In the genomic region with DNA sequence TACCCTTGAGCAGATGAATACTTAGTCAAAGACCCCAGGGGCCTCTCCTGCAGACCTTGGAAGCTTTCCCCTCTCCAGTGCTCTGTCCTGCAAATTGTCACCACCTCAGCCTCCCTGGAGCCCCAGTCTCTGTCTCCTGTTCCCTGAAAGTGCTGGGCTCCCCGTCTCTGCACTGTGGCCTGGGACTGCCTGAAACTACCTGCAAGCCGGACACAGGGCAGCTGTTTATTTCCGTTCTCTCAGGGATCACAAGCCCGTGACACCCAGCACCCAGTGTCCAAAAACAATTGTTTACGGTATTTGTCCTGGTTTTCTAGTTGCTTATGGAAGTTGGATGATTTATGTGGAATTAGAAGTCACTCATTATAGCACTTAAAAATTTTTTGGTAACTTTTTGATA, we compare ENCODE assay signal across 27 cellular contexts.
A peak's percentile ranks its signal among the peaks of the same experiment; 100 is the strongest.
DNase-seq lines count a peak whose midpoint lies in the region; ATAC-seq and TF ChIP-seq lines count a peak whose summit lies in the region.
"Had no signal": no experiment of that assay in that cellular context is flagged by ENCODE, and none has a peak within 500 bp of the region (broad histone marks: within the 10 kb centered on the region; RNA-seq: fewer than 3 reads in every experiment).

No MANE protein-coding gene starts in this region.

- DNase-seq in activated naive CD4-positive, alpha-beta T cell treated with anti-CD3 and anti-CD28 coated beads, Interleukin-2, amount 50 U/mL, for 72 hours (ENCODE audit: low spot score in 2 of 2), result no peak
- no peak for DNase-seq in activated naive CD4-positive, alpha-beta T cell treated with anti-CD3 and anti-CD28 coated beads for 36 hours
- DNase-seq in memory B cell (ENCODE audit: low spot score in 2 of 2) (no peak), DMS53 treated with DMSO at 0.1 percent for 48 hours (lab: John Stamatoyannopoulos, UW; ENCODE audit: unreplicated experiment) (no peak)
- DNase-seq: activated CD4-positive, alpha-beta memory T cell treated with anti-CD3 and anti-CD28 coated beads for 36 hours; activated T-cell treated with anti-CD3 and anti-CD28 coated beads for 4 hours; head of caudate nucleus; left cardiac atrium; mesenchymal stem cell; NCI-H1694; NCI-H2171 treated with DMSO at 0.1 percent for 48 hours; NCI-H526; nucleus accumbens; small intestine; stimulated activated CD4-positive, alpha-beta T cell treated with anti-CD3 and anti-CD28 coated beads, Interleukin-4, amount 100 ng/mL, for 1 hour; stomach had no signal

- no peak overlapping the region for H3K4me2 ChIP-seq in OCI-LY1 (ENCODE audit: low read length)

- ATAC-seq in activated naive CD4-positive, alpha-beta T cell treated with anti-CD3 and anti-CD28 coated beads, Interleukin-2, amount 50 U/mL, for 72 hours, result no peak
- ATAC-seq in memory B cell (ENCODE audit: low read depth), result no peak
- no peak for ATAC-seq in GM19463 (IDR thresholded peaks at IDR 0.05; ENCODE audit: unreplicated experiment)
- ATAC-seq in HG03139 (IDR thresholded peaks at IDR 0.05; ENCODE audit: unreplicated experiment), result no peak
- no peak for ATAC-seq in HG02623 (IDR thresholded peaks at IDR 0.05; ENCODE audit: unreplicated experiment)
- ATAC-seq: left cardiac atrium, SK-N-SH treated with all-trans-retinoic acid at 6 μM for 48 hours, WTC11 had no signal

- intact Hi-C loops in activated naive CD4-positive, alpha-beta T cell treated with anti-CD3 and anti-CD28 coated beads for 36 hours (cut with micrococcal nuclease), result no loop called here

- H3K27me3 Mint-ChIP-seq in activated naive CD4-positive, alpha-beta T cell treated with anti-CD3 and anti-CD28 coated beads for 36 hours (ENCODE audit: low read depth), result no peaks in the 10 kb centered on the region
- H3K27me3 Mint-ChIP-seq in memory B cell, result no peaks in the 10 kb centered on the region
- H3K27me3 Mint-ChIP-seq: activated CD4-positive, alpha-beta memory T cell treated with anti-CD3 and anti-CD28 coated beads for 36 hours; activated naive CD4-positive, alpha-beta T cell treated with anti-CD3 and anti-CD28 coated beads, Interleukin-2, amount 50 U/mL, for 24 hours; central memory CD8-positive, alpha-beta T cell had no signal

- no peaks in the 10 kb centered on the region for H3K4me1 Mint-ChIP-seq in activated naive CD4-positive, alpha-beta T cell treated with anti-CD3 and anti-CD28 coated beads for 36 hours (ENCODE audit: low read depth)
- H3K4me1 Mint-ChIP-seq in memory B cell, result peaks cover 33% of the 10 kb centered on the region
- H3K4me1 Mint-ChIP-seq: activated naive CD4-positive, alpha-beta T cell treated with anti-CD3 and anti-CD28 coated beads, Interleukin-2, amount 50 U/mL, for 24 hours; central memory CD8-positive, alpha-beta T cell; WTC11 had no signal

- TF ChIP-seq CTCF in OCI-LY1 (IDR thresholded peaks at IDR 0.05; ENCODE audit: low read length), result no peak

- H3K79me2 ChIP-seq in OCI-LY1 (ENCODE audit: insufficient read depth, low read length), result no peaks in the 10 kb centered on the region

- peaks cover 18% of the 10 kb centered on the region for H3K9me3 ChIP-seq in OCI-LY1 (ENCODE audit: low read length)
- H3K9me3 ChIP-seq: ascending aorta, stomach, tibial nerve had no signal

- H3K27me3 ChIP-seq in OCI-LY1 (ENCODE audit: insufficient read depth, low read length), result no peaks in the 10 kb centered on the region
- H3K27me3 ChIP-seq: ascending aorta, stomach, tibial nerve had no signal

- no peaks in the 10 kb centered on the region for H4K20me1 ChIP-seq in OCI-LY1 (ENCODE audit: insufficient read depth, low read length)

- peak overlapping the region; percentile 80 for H3K27ac ChIP-seq in OCI-LY1 (ENCODE audit: low read depth, low read length, poor library complexity, severe bottlenecking)
- H3K27ac ChIP-seq: ascending aorta, epithelial cell of prostate, stomach, tibial nerve had no signal

- H3K4me3 Mint-ChIP-seq in activated naive CD4-positive, alpha-beta T cell treated with anti-CD3 and anti-CD28 coated beads for 36 hours, result no peak overlapping the region
- peak overlapping the region; percentile 86 for H3K4me3 Mint-ChIP-seq in memory B cell
- H3K4me3 Mint-ChIP-seq: activated CD4-positive, alpha-beta memory T cell treated with anti-CD3 and anti-CD28 coated beads for 36 hours; activated naive CD4-positive, alpha-beta T cell treated with anti-CD3 and anti-CD28 coated beads, Interleukin-2, amount 50 U/mL, for 24 hours; central memory CD8-positive, alpha-beta T cell; WTC11 had no signal

- H3F3A ChIP-seq in OCI-LY1 (ENCODE audit: insufficient read depth, low read length), result no peaks in the 10 kb centered on the region

- H2AFZ ChIP-seq in OCI-LY1 (ENCODE audit: low read length), result no peak overlapping the region

- H3K36me3 ChIP-seq in OCI-LY1 (ENCODE audit: insufficient read depth, low read length), result peaks cover 97% of the 10 kb centered on the region

- peaks cover 9% of the 10 kb centered on the region for H3K4me1 ChIP-seq in OCI-LY1 (ENCODE audit: insufficient read depth, low read length, severe bottlenecking)
- H3K4me1 ChIP-seq: ascending aorta, stomach, tibial nerve had no signal

- no peaks in the 10 kb centered on the region for H3K9me3 Mint-ChIP-seq in activated naive CD4-positive, alpha-beta T cell treated with anti-CD3 and anti-CD28 coated beads, Interleukin-2, amount 50 U/mL, for 72 hours
- H3K9me3 Mint-ChIP-seq in activated naive CD4-positive, alpha-beta T cell treated with anti-CD3 and anti-CD28 coated beads for 36 hours, result no peaks in the 10 kb centered on the region
- H3K9me3 Mint-ChIP-seq in memory B cell, result peaks cover 2% of the 10 kb centered on the region
- H3K9me3 Mint-ChIP-seq: activated CD4-positive, alpha-beta memory T cell treated with anti-CD3 and anti-CD28 coated beads for 36 hours; activated naive CD4-positive, alpha-beta T cell treated with anti-CD3 and anti-CD28 coated beads, Interleukin-2, amount 50 U/mL, for 24 hours; central memory CD8-positive, alpha-beta T cell had no signal

- no peaks in the 10 kb centered on the region for H3K9me2 ChIP-seq in OCI-LY1 (ENCODE audit: low read depth, low read length)

- peak overlapping the region; percentile 74 to 92 for H3K27ac Mint-ChIP-seq in activated naive CD4-positive, alpha-beta T cell treated with anti-CD3 and anti-CD28 coated beads, Interleukin-2, amount 50 U/mL, for 72 hours
- H3K27ac Mint-ChIP-seq in activated naive CD4-positive, alpha-beta T cell treated with anti-CD3 and anti-CD28 coated beads for 36 hours, result no peak overlapping the region
- peak overlapping the region; percentile 96 for H3K27ac Mint-ChIP-seq in memory B cell
- H3K27ac Mint-ChIP-seq: activated CD4-positive, alpha-beta memory T cell treated with anti-CD3 and anti-CD28 coated beads for 36 hours; activated naive CD4-positive, alpha-beta T cell treated with anti-CD3 and anti-CD28 coated beads, Interleukin-2, amount 50 U/mL, for 24 hours; WTC11 had no signal

- H3K4me3 ChIP-seq in OCI-LY1 (ENCODE audit: low read depth, low read length, poor library complexity, severe bottlenecking), result no peak overlapping the region
- H3K4me3 ChIP-seq: ascending aorta, stomach, tibial nerve had no signal

- CTCF ChIA-PET in activated naive CD4-positive, alpha-beta T cell treated with anti-CD3 and anti-CD28 coated beads for 36 hours (lab: Charles Lee), result interaction anchor here (0.7 to 0.9 kb wide), 2 partner anchors 9 to 28 kb away, joined by 3 read pairs; no protein-coding TSS in a partner anchor

- peaks cover 19 to 39% of the 10 kb centered on the region in 2 donors for H3K36me3 Mint-ChIP-seq in activated naive CD4-positive, alpha-beta T cell treated with anti-CD3 and anti-CD28 coated beads, Interleukin-2, amount 50 U/mL, for 72 hours
- H3K36me3 Mint-ChIP-seq in activated naive CD4-positive, alpha-beta T cell treated with anti-CD3 and anti-CD28 coated beads for 36 hours (ENCODE audit: low read depth), result peaks cover 33% of the 10 kb centered on the region
- peaks cover 21% of the 10 kb centered on the region for H3K36me3 Mint-ChIP-seq in memory B cell

- no peak overlapping the region for H3K9ac ChIP-seq in OCI-LY1 (ENCODE audit: low read length)
